1 cellular context compared by ENCODE assay signal in genomic region chr6:116253505-116254296, GRCh38.
TF ChIP-seq lines count a peak whose summit lies in the region.

TSS of gene TSPYL4 (minus strand) at chr6:116254075. CDS start at chr6:116254008, 67 bp downstream.

TF ChIP-seq in HepG2, 621 proteins besides CTCF, POLR2A, EP300 and RAD21 (continued from another document and continues in another):
- TF ChIP-seq, protein P1, sequence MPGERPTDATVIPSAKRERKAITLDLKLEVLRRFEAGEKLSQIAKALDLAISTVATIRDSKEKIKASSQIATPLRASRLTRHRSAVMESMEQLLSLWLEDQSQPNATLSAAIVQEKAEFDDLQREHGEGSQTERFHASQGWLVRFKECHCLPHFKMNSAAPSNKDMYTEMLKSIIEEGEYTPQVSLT (CRISPR knock-in tag; IDR thresholded peaks at IDR 0.05; ENCODE audit: borderline replicate concordance, low read depth), result no peak
- TF ChIP-seq ZNF136 (CRISPR knock-in tag; IDR thresholded peaks at IDR 0.05; ENCODE audit: low read depth) (peak; percentile 70; the same call in 1 of the 2 replicates), FOXM1 (CRISPR knock-in tag; IDR thresholded peaks at IDR 0.05) (0 out of 2 replicates have a peak, but pooled peaks have one; percentile 50), ZNF251 (CRISPR knock-in tag; IDR thresholded peaks at IDR 0.05) (no peak), RBM39 (IDR thresholded peaks at IDR 0.05; ENCODE audit: low read depth, low read length, poor library complexity, severe bottlenecking) (peak; percentile 48), RBM22 (optimal IDR thresholded peaks at IDR 0.05; ENCODE audit: low read length) (peak; percentile 93), ZNF33B (CRISPR knock-in tag; IDR thresholded peaks at IDR 0.05) (peak; percentile 73; the same call in 1 of the 2 replicates), E2F5 (CRISPR knock-in tag; conservative IDR thresholded peaks at IDR 0.05) (no peak), ZNF709 (CRISPR knock-in tag; IDR thresholded peaks at IDR 0.05) (peak; percentile 83; the same call in 1 of the 2 replicates), KLF15 (CRISPR knock-in tag; IDR thresholded peaks at IDR 0.05; ENCODE audit: borderline replicate concordance) (no peak), TMF1 (CRISPR knock-in tag; IDR thresholded peaks at IDR 0.05; ENCODE audit: low read depth) (no peak), TEAD3 (CRISPR knock-in tag; optimal IDR thresholded peaks at IDR 0.05; ENCODE audit: borderline replicate concordance) (peak; percentile 15), ZSCAN30 (CRISPR knock-in tag; IDR thresholded peaks at IDR 0.05) (no peak), ZNF883 (CRISPR knock-in tag; IDR thresholded peaks at IDR 0.05; ENCODE audit: not compliant biosample characterization) (peak; percentile 93), PAF1 (CRISPR knock-in tag; IDR thresholded peaks at IDR 0.05) (no peak), ELF4 (CRISPR knock-in tag; IDR thresholded peaks at IDR 0.05; ENCODE audit: borderline replicate concordance) (no peak), POLR2G (IDR thresholded peaks at IDR 0.05; ENCODE audit: low read depth, low read length) (peak; percentile 87), SOX6 (IDR thresholded peaks at IDR 0.05) (no peak), SOX6 (CRISPR knock-in tag; IDR thresholded peaks at IDR 0.05) (peak; percentile 97), ZNF282 (IDR thresholded peaks at IDR 0.05; ENCODE audit: partially characterized antibody) (no peak), TOPORS (CRISPR knock-in tag; IDR thresholded peaks at IDR 0.05) (no peak), ZFP36L2 (CRISPR knock-in tag; IDR thresholded peaks at IDR 0.05) (no peak; the same call in 1 of the 2 replicates), TOE1 (CRISPR knock-in tag; IDR thresholded peaks at IDR 0.05) (0 out of 2 replicates have a peak, but pooled peaks have one; percentile 13), POGZ (CRISPR knock-in tag; IDR thresholded peaks at IDR 0.05) (peak; percentile 36), ZSCAN20 (CRISPR knock-in tag; IDR thresholded peaks at IDR 0.05; ENCODE audit: borderline replicate concordance) (no peak), ARNTL (CRISPR knock-in tag; IDR thresholded peaks at IDR 0.05) (no peak; the same call in 1 of the 2 replicates), MXI1 (IDR thresholded peaks at IDR 0.05; ENCODE audit: borderline replicate concordance, low read depth, low read length) (peak; percentile 96), HES4 (CRISPR knock-in tag; IDR thresholded peaks at IDR 0.05; ENCODE audit: borderline replicate concordance) (peak; percentile 80; the same call in 1 of the 2 replicates), ZBTB2 (CRISPR knock-in tag; IDR thresholded peaks at IDR 0.05; ENCODE audit: low read depth) (no peak), IRX3 (CRISPR knock-in tag; IDR thresholded peaks at IDR 0.05; ENCODE audit: borderline replicate concordance, low read depth) (0 out of 2 replicates have a peak, but pooled peaks have one; percentile 58), ZNF576 (CRISPR knock-in tag; IDR thresholded peaks at IDR 0.05) (no peak), CBX2 (IDR thresholded peaks at IDR 0.05; ENCODE audit: low read depth, low read length) (no peak), CBX2 (CRISPR knock-in tag; IDR thresholded peaks at IDR 0.05; ENCODE audit: low read depth) (no peak), JDP2 (CRISPR knock-in tag; IDR thresholded peaks at IDR 0.05; ENCODE audit: borderline replicate concordance) (no peak), ZNF337 (CRISPR knock-in tag; IDR thresholded peaks at IDR 0.05; ENCODE audit: borderline replicate concordance, low read depth) (peak; percentile 78; the same call in 1 of the 2 replicates), ZNF234 (CRISPR knock-in tag; conservative IDR thresholded peaks at IDR 0.05) (no peak), PITX1 (CRISPR knock-in tag; IDR thresholded peaks at IDR 0.05) (peak; percentile 47; the same call in 1 of the 2 replicates), SALL1 (CRISPR knock-in tag; IDR thresholded peaks at IDR 0.05) (0 out of 2 replicates have a peak, but pooled peaks have one; percentile 56), TAF15 (IDR thresholded peaks at IDR 0.05; ENCODE audit: low read depth, low read length, poor library complexity, severe bottlenecking) (no peak), ZNF549 (CRISPR knock-in tag; IDR thresholded peaks at IDR 0.05) (no peak), ZMYM4 (CRISPR knock-in tag; IDR thresholded peaks at IDR 0.05) (peak; percentile 92), SSRP1 (CRISPR knock-in tag; IDR thresholded peaks at IDR 0.05) (0 out of 2 replicates have a peak, but pooled peaks have one; percentile 69), KLF9 (CRISPR knock-in tag; IDR thresholded peaks at IDR 0.05; ENCODE audit: low read depth) (no peak; the same call in 1 of the 2 replicates), DR1 (CRISPR knock-in tag; IDR thresholded peaks at IDR 0.05) (peak; percentile 76; the same call in 1 of the 2 replicates), ZKSCAN8 (CRISPR knock-in tag; IDR thresholded peaks at IDR 0.05; ENCODE audit: borderline replicate concordance) (0 out of 2 replicates have a peak, but pooled peaks have one; percentile 14), SRY (CRISPR knock-in tag; IDR thresholded peaks at IDR 0.05) (no peak; the same call in 1 of the 2 replicates), ZNF431 (CRISPR knock-in tag; IDR thresholded peaks at IDR 0.05; ENCODE audit: borderline replicate concordance, low read depth) (0 out of 2 replicates have a peak, but pooled peaks have one; percentile 42), SNAI1 (CRISPR knock-in tag; IDR thresholded peaks at IDR 0.05; ENCODE audit: borderline replicate concordance) (no peak), IRF2 (CRISPR knock-in tag; IDR thresholded peaks at IDR 0.05) (peak; percentile 74; the same call in 1 of the 2 replicates), TCF7L2 (IDR thresholded peaks at IDR 0.05; ENCODE audit: low read depth, low read length) (no peak), ETV6 (CRISPR knock-in tag; conservative IDR thresholded peaks at IDR 0.05) (peak; percentile 81; the same call in 1 of the 2 replicates), ATAD3A (CRISPR knock-in tag; IDR thresholded peaks at IDR 0.05) (no peak), NR1H2 (CRISPR knock-in tag; IDR thresholded peaks at IDR 0.05; ENCODE audit: borderline replicate concordance, low read depth) (peak; percentile 55; the same call in 1 of the 2 replicates), HBP1 (CRISPR knock-in tag; IDR thresholded peaks at IDR 0.05; ENCODE audit: low read depth) (0 out of 2 replicates have a peak, but pooled peaks have one; percentile 71), HHEX (CRISPR knock-in tag; IDR thresholded peaks at IDR 0.05) (no peak), ZNF776 (CRISPR knock-in tag; IDR thresholded peaks at IDR 0.05) (no peak), NFE2L2 (IDR thresholded peaks at IDR 0.05; ENCODE audit: low read length) (no peak), SP140L (CRISPR knock-in tag; IDR thresholded peaks at IDR 0.05; ENCODE audit: borderline replicate concordance) (no peak; the same call in 1 of the 2 replicates), CREB1 (IDR thresholded peaks at IDR 0.05) (peak; percentile 91), CREB1 (CRISPR knock-in tag; IDR thresholded peaks at IDR 0.05) (peak; percentile 94), ZFP36L1 (CRISPR knock-in tag; IDR thresholded peaks at IDR 0.05) (no peak)
- TF ChIP-seq, protein P2, sequence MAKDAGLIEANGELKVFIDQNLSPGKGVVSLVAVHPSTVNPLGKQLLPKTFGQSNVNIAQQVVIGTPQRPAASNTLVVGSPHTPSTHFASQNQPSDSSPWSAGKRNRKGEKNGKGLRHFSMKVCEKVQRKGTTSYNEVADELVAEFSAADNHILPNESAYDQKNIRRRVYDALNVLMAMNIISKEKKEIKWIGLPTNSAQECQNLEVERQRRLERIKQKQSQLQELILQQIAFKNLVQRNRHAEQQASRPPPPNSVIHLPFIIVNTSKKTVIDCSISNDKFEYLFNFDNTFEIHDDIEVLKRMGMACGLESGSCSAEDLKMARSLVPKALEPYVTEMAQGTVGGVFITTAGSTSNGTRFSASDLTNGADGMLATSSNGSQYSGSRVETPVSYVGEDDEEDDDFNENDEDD (CRISPR knock-in tag; IDR thresholded peaks at IDR 0.05; ENCODE audit: borderline replicate concordance), result peak; percentile 61; the same call in 1 of the 2 replicates
- TF ChIP-seq, protein P3, sequence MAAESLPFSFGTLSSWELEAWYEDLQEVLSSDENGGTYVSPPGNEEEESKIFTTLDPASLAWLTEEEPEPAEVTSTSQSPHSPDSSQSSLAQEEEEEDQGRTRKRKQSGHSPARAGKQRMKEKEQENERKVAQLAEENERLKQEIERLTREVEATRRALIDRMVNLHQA (CRISPR knock-in tag; IDR thresholded peaks at IDR 0.05), result no peak
- TF ChIP-seq, protein P4, sequence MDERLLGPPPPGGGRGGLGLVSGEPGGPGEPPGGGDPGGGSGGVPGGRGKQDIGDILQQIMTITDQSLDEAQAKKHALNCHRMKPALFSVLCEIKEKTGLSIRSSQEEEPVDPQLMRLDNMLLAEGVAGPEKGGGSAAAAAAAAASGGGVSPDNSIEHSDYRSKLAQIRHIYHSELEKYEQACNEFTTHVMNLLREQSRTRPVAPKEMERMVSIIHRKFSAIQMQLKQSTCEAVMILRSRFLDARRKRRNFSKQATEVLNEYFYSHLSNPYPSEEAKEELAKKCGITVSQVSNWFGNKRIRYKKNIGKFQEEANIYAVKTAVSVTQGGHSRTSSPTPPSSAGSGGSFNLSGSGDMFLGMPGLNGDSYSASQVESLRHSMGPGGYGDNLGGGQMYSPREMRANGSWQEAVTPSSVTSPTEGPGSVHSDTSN (CRISPR knock-in tag; IDR thresholded peaks at IDR 0.05), result no peak
- TF ChIP-seq, protein P5, sequence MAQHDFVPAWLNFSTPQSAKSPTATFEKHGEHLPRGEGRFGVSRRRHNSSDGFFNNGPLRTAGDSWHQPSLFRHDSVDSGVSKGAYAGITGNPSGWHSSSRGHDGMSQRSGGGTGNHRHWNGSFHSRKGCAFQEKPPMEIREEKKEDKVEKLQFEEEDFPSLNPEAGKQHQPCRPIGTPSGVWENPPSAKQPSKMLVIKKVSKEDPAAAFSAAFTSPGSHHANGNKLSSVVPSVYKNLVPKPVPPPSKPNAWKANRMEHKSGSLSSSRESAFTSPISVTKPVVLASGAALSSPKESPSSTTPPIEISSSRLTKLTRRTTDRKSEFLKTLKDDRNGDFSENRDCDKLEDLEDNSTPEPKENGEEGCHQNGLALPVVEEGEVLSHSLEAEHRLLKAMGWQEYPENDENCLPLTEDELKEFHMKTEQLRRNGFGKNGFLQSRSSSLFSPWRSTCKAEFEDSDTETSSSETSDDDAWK (CRISPR knock-in tag; IDR thresholded peaks at IDR 0.05), result no peak
- TF ChIP-seq, protein P6, sequence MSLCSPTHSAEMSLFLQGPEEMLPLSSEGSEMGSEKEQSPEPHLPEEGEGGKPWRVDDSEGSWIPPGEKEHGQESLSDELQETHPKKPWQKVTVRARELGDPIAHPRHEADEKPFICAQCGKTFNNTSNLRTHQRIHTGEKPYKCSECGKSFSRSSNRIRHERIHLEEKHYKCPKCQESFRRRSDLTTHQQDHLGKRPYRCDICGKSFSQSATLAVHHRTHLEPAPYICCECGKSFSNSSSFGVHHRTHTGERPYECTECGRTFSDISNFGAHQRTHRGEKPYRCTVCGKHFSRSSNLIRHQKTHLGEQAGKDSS (CRISPR knock-in tag; IDR thresholded peaks at IDR 0.05; ENCODE audit: borderline replicate concordance, low read depth), result peak; percentile 33; the same call in 1 of the 2 replicates
- TF ChIP-seq, protein P7, sequence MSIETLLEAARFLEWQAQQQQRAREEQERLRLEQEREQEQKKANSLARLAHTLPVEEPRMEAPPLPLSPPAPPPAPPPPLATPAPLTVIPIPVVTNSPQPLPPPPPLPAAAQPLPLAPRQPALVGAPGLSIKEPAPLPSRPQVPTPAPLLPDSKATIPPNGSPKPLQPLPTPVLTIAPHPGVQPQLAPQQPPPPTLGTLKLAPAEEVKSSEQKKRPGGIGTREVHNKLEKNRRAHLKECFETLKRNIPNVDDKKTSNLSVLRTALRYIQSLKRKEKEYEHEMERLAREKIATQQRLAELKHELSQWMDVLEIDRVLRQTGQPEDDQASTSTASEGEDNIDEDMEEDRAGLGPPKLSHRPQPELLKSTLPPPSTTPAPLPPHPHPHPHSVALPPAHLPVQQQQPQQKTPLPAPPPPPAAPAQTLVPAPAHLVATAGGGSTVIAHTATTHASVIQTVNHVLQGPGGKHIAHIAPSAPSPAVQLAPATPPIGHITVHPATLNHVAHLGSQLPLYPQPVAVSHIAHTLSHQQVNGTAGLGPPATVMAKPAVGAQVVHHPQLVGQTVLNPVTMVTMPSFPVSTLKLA (IDR thresholded peaks at IDR 0.05), result no peak
- TF ChIP-seq, protein P8, sequence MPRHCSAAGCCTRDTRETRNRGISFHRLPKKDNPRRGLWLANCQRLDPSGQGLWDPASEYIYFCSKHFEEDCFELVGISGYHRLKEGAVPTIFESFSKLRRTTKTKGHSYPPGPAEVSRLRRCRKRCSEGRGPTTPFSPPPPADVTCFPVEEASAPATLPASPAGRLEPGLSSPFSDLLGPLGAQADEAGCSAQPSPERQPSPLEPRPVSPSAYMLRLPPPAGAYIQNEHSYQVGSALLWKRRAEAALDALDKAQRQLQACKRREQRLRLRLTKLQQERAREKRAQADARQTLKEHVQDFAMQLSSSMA (CRISPR knock-in tag; IDR thresholded peaks at IDR 0.05), result no peak
